ENCODE assay signal across 10 cellular contexts in genomic region chr11:61298663-61299244, GRCh38. TPM values are rescaled to one million over a fixed set of nuclear protein-coding genes. Genes with fewer than 3 reads are reported as not detected.
DNase-seq lines count a peak whose midpoint lies in the region; FAIRE-seq and TF ChIP-seq lines count a peak whose summit lies in the region.
"Had no signal": no experiment of that assay in that cellular context is flagged by ENCODE, and none has a peak within 500 bp of the region (broad histone marks: within the 10 kb centered on the region; RNA-seq: fewer than 3 reads in every experiment).

No MANE protein-coding gene starts in this region.

- no peaks in the 10 kb centered on the region for H3K27me3 ChIP-seq in prostate gland (replicated peaks; ENCODE audit: insufficient read depth)

- peak; percentile 23 for FAIRE-seq in GM19239 (lab: Jason Lieb, UNC)

- H3K27ac ChIP-seq in skin epidermis (peak overlapping the region in 11 of 21 experiments; percentile 6 to 82 (median 37)), prostate gland (no peak overlapping the region)

- H3K4me1 ChIP-seq in prostate gland (replicated peaks) = peaks cover 5% of the 10 kb centered on the region

- DNase-seq in GM19239 (ENCODE audit: insufficient read length, low spot score) (no peak), SK-MEL-5 (ENCODE audit: low read depth, low spot score) (peak; percentile 47), foreskin melanocyte (peak; percentile 53), prostate gland (ENCODE audit: low spot score) (no peak), Kasumi-1 (lab: John Stamatoyannopoulos, UW) (no peak)
- DNase-seq in activated CD4-positive, alpha-beta T cell treated with anti-CD3 and anti-CD28 coated beads for 1 hour = no peak
- DNase-seq: activated T-cell treated with anti-CD3 and anti-CD28 coated beads, Interleukin-2, amount 50 U/mL, for 24 hours; hippocampal formation had no signal

- no peak for TF ChIP-seq CTCF in prostate gland (IDR thresholded peaks at IDR 0.05)

- no peak for TF ChIP-seq POLR2A in prostate gland (IDR thresholded peaks at IDR 0.05)

- intact Hi-C loops in prostate gland (cut with DNase I) = no loop called here

- WGBS in prostate gland = 84% methylated on average over 4 of the region's 4 CpGs

- peaks cover 9 to 27% of the 10 kb centered on the region in 2 donors for H3K36me3 ChIP-seq in prostate gland

- no peaks in the 10 kb centered on the region for H3K9me3 ChIP-seq in prostate gland

- H3K4me3 ChIP-seq in skin epidermis (no peak overlapping the region), prostate gland (no peak overlapping the region)
- H3K4me3 ChIP-seq: lung had no signal

- in situ Hi-C loops in SK-MEL-5 (cut with HindIII; ENCODE audit: low pct_unique_long_range_greater_than_20kb, low sequenced_read_pairs) = no loop called here

RNA-seq across cellular contexts. Expression of gene VWCE, which starts 3.6 kb away (rescaled TPM):
- total RNA-seq in SK-MEL-5 (2014; rRNA removed; shearing (Covaris generic)) = 0.24 and 0.45 TPM in 2 replicates
- 0.10 TPM in 1 of 2 replicates, not detected in the other for polyA plus RNA-seq in SK-MEL-5 (2015; cell fraction: cytosol; rRNA removed)
- polyA plus RNA-seq in SK-MEL-5 (2015; cell fraction: nucleus; rRNA removed) = 1.9 and 3.6 TPM in 2 replicates
- 1 to 10 TPM; 2.0 to 4.3 TPM for total RNA-seq in prostate gland

RNA-seq across cellular contexts. Expression of gene DDB1, which starts 34.2 kb away (rescaled TPM):
- 190 and 218 TPM in 2 replicates for total RNA-seq in SK-MEL-5 (2014; rRNA removed; shearing (Covaris generic))
- polyA plus RNA-seq in SK-MEL-5 (2015; cell fraction: cytosol; rRNA removed) = 145 and 168 TPM in 2 replicates
- polyA plus RNA-seq in SK-MEL-5 (2015; cell fraction: nucleus; rRNA removed) = 101 and 129 TPM in 2 replicates
- 100 to 1,000 TPM; 179 to 253 TPM for total RNA-seq in prostate gland

RNA-seq across cellular contexts. Expression of gene TKFC, which starts 34.3 kb away (rescaled TPM):
- 43.2 and 48.6 TPM in 2 replicates for total RNA-seq in SK-MEL-5 (2014; rRNA removed; shearing (Covaris generic))
- polyA plus RNA-seq in SK-MEL-5 (2015; cell fraction: cytosol; rRNA removed) = 79.2 and 80.7 TPM in 2 replicates
- 232 TPM in 2 replicates for polyA plus RNA-seq in SK-MEL-5 (2015; cell fraction: nucleus; rRNA removed)
- total RNA-seq in prostate gland = 10 to 100 TPM; 52.8 to 79.3 TPM

RNA-seq across cellular contexts. Expression of gene PGA5, which starts 57.8 kb away (rescaled TPM):
- not detected in 2 replicates for total RNA-seq in SK-MEL-5 (2014; rRNA removed; shearing (Covaris generic))
- 0.33 TPM in 1 of 2 replicates, not detected in the other for polyA plus RNA-seq in SK-MEL-5 (2015; cell fraction: cytosol; rRNA removed)
- not detected in 2 replicates for polyA plus RNA-seq in SK-MEL-5 (2015; cell fraction: nucleus; rRNA removed)
- total RNA-seq in prostate gland = not detected

Comparison
In these comparisons a context has a peak if more than half of its experiments do, and no peak if none do; other contexts are left out.
1. DNase-seq: peak in SK-MEL-5 (single experiment) and foreskin melanocyte (single experiment); none in GM19239 (single experiment), prostate gland (single experiment), Kasumi-1 (0 of 2) and activated CD4-positive, alpha-beta T cell treated with anti-CD3 and anti-CD28 coated beads for 1 hour (single experiment).
2. H3K27ac ChIP-seq: peak in skin epidermis (11 of 21); none in prostate gland (0 of 2).